In genomic region chr1:181102841-181103240, GRCh38 we compare ENCODE assay signal across 18 cellular contexts. TPM values are rescaled to one million over a fixed set of nuclear protein-coding genes. Genes with fewer than 3 reads are reported as not detected.
A peak's percentile ranks its signal among the peaks of the same experiment; 100 is the strongest.
DNase-seq lines count a peak whose midpoint lies in the region; ATAC-seq and TF ChIP-seq lines count a peak whose summit lies in the region.
"Had no signal": no experiment of that assay in that cellular context is flagged by ENCODE, and none has a peak within 500 bp of the region (broad histone marks: within the 10 kb centered on the region; RNA-seq: fewer than 3 reads in every experiment).

No MANE protein-coding gene starts in this region.

- H3K36me3 ChIP-seq in A673 (ENCODE audit: insufficient read depth, low read length, poor library complexity, severe bottlenecking) (no peaks in the 10 kb centered on the region), esophagus squamous epithelium (no peaks in the 10 kb centered on the region), lower lobe of right lung (no peaks in the 10 kb centered on the region)
- no peaks in the 10 kb centered on the region for H3K36me3 ChIP-seq in CD8-positive, alpha-beta memory T cell (ENCODE audit: insufficient read depth, low read length)

- H3K4me1 Mint-ChIP-seq in CD8-positive, alpha-beta memory T cell: peaks cover 37 to 63% (median 57%) of the 10 kb centered on the region in 3 donors
- H3K4me1 Mint-ChIP-seq in T-helper 17 cell: peaks cover 56% of the 10 kb centered on the region
- peaks cover 83% of the 10 kb centered on the region for H3K4me1 Mint-ChIP-seq in mesothelial cell of epicardium

- DNase-seq in A673 (ENCODE audit: low spot score) (no peak), T-helper 17 cell (no peak), mesothelial cell of epicardium (ENCODE audit: low spot score in 2 of 2, unreplicated experiment in 2 of 2) (no peak), esophagus squamous epithelium (lab: John Stamatoyannopoulos, UW) (no peak), lower lobe of right lung (no peak)
- DNase-seq in CD8-positive, alpha-beta memory T cell: no peak
- DNase-seq in activated CD4-positive, CD25-positive, alpha-beta regulatory T cell (lab: John Stamatoyannopoulos, UW): no peak
- DNase-seq: activated CD4-positive, alpha-beta T cell treated with anti-CD3 and anti-CD28 coated beads for 4 hours; activated T-cell treated with anti-CD3 and anti-CD28 coated beads for 4 hours; effector CD4-positive, alpha-beta T cell; MM.1S; NCI-H187; NCI-H524; RPMI8226; T-helper 2 cell had no signal

- H3K27me3 Mint-ChIP-seq in CD8-positive, alpha-beta memory T cell: peaks cover 0 to 4% of the 10 kb centered on the region in 2 donors
- H3K27me3 Mint-ChIP-seq in T-helper 17 cell: no peaks in the 10 kb centered on the region
- no peaks in the 10 kb centered on the region for H3K27me3 Mint-ChIP-seq in mesothelial cell of epicardium (ENCODE audit: low read depth)
- H3K27me3 Mint-ChIP-seq: activated naive CD8-positive, alpha-beta T cell; B cell had no signal

- H3K9me3 ChIP-seq in A673 (ENCODE audit: low read depth, low read length, poor library complexity, severe bottlenecking) (no peaks in the 10 kb centered on the region), T-helper 17 cell (ENCODE audit: control insufficient read depth, low read length, poor library complexity, severe bottlenecking) (no peaks in the 10 kb centered on the region), esophagus squamous epithelium (no peaks in the 10 kb centered on the region), lower lobe of right lung (no peaks in the 10 kb centered on the region)
- no peaks in the 10 kb centered on the region for H3K9me3 ChIP-seq in CD8-positive, alpha-beta memory T cell (ENCODE audit: low read length)

- ATAC-seq in T-helper 17 cell (no peak), lower lobe of right lung (no peak)
- ATAC-seq: left lobe of liver had no signal

- TF ChIP-seq POLR2A in esophagus squamous epithelium (IDR thresholded peaks at IDR 0.05): no peak

- H3K9me3 Mint-ChIP-seq in CD8-positive, alpha-beta memory T cell: no peaks in the 10 kb centered on the region
- H3K9me3 Mint-ChIP-seq in mesothelial cell of epicardium: no peaks in the 10 kb centered on the region

- POLR2A ChIA-PET in A673 (lab: Charles Lee; ENCODE audit: low non-redundant PET): no interaction called here
- POLR2A ChIA-PET in CD8-positive, alpha-beta memory T cell (lab: Charles Lee): interaction anchor here (5.4 kb wide), 1 partner anchor 13 kb away, joined by 111 read pairs; the partner anchor contains the start of gene IER5

- H3K27me3 ChIP-seq in A673 (replicated peaks; ENCODE audit: insufficient read depth, low read depth, low read length, poor library complexity): no peaks in the 10 kb centered on the region
- no peaks in the 10 kb centered on the region for H3K27me3 ChIP-seq in CD8-positive, alpha-beta memory T cell (ENCODE audit: insufficient read depth, low read length, poor library complexity, severe bottlenecking)
- no peaks in the 10 kb centered on the region for H3K27me3 ChIP-seq in esophagus squamous epithelium
- no peaks in the 10 kb centered on the region for H3K27me3 ChIP-seq in lower lobe of right lung (ENCODE audit: low read depth)

- CTCF ChIA-PET in A673 (lab: Charles Lee): no interaction called here
- CTCF ChIA-PET in CD8-positive, alpha-beta memory T cell (lab: Charles Lee): interaction anchor here (1.0 to 3.2 kb wide), 3 partner anchors 12 to 39 kb away, joined by 4 to 20 read pairs (median 11); no protein-coding TSS in a partner anchor

- H3K4me1 ChIP-seq in A673 (ENCODE audit: insufficient read depth, low read length, poor library complexity, severe bottlenecking) (peaks cover 80% of the 10 kb centered on the region), esophagus squamous epithelium (peaks cover 34 to 95% (median 42%) of the 10 kb centered on the region in 3 donors), lower lobe of right lung (peaks cover 67% of the 10 kb centered on the region)
- H3K4me1 ChIP-seq in CD8-positive, alpha-beta memory T cell (ENCODE audit: insufficient read depth, low read length): peaks cover 50% of the 10 kb centered on the region

- H3K4me3 Mint-ChIP-seq in CD8-positive, alpha-beta memory T cell: peak overlapping the region in 2 of 7 donors; percentile 3 to 80
- H3K4me3 Mint-ChIP-seq in T-helper 17 cell (no peak overlapping the region), mesothelial cell of epicardium (no peak overlapping the region)
- H3K4me3 Mint-ChIP-seq: activated naive CD8-positive, alpha-beta T cell; B cell had no signal

- BruUV-seq in A673 (replicated peaks; lab: Mats Ljungman, UMichigan): no TSS peak

- intact Hi-C loops in A673 (cut with micrococcal nuclease; ENCODE audit: unreplicated experiment): no loop called here
- intact Hi-C loops in esophagus squamous epithelium (cut with DNase I): no loop called here
- intact Hi-C loops in lower lobe of right lung (cut with DNase I): no loop called here

- peak overlapping the region in 7 of 8 donors; percentile 15 to 96 (median 77) for H3K27ac Mint-ChIP-seq in CD8-positive, alpha-beta memory T cell
- H3K27ac Mint-ChIP-seq in T-helper 17 cell (peak overlapping the region; percentile 95), mesothelial cell of epicardium (peak overlapping the region; percentile 96)
- H3K27ac Mint-ChIP-seq: B cell had no signal

- peaks cover 0 to 5% (median 0%) of the 10 kb centered on the region in 3 donors for H3K36me3 Mint-ChIP-seq in CD8-positive, alpha-beta memory T cell
- H3K36me3 Mint-ChIP-seq in T-helper 17 cell (ENCODE audit: low read depth) (no peaks in the 10 kb centered on the region), mesothelial cell of epicardium (no peaks in the 10 kb centered on the region)
- H3K36me3 Mint-ChIP-seq: activated naive CD8-positive, alpha-beta T cell had no signal

- peak overlapping the region; percentile 93 for H3K27ac ChIP-seq in A673 (ENCODE audit: low read depth, low read length, poor library complexity, severe bottlenecking)
- no peak overlapping the region for H3K27ac ChIP-seq in CD8-positive, alpha-beta memory T cell (ENCODE audit: low read depth, low read length)
- peak overlapping the region in 1 of 4 donors; percentile 6 for H3K27ac ChIP-seq in esophagus squamous epithelium
- H3K27ac ChIP-seq in lower lobe of right lung: no peak overlapping the region

- H3K4me3 ChIP-seq in A673 (ENCODE audit: low read depth, low read length, poor library complexity, severe bottlenecking) (no peak overlapping the region), esophagus squamous epithelium (no peak overlapping the region), lower lobe of right lung (no peak overlapping the region)
- H3K4me3 ChIP-seq in CD8-positive, alpha-beta memory T cell (ENCODE audit: low read length): no peak overlapping the region

- TF ChIP-seq CTCF in A673 (conservative IDR thresholded peaks at IDR 0.05; ENCODE audit: low read depth, low read length) (no peak), mesothelial cell of epicardium (IDR thresholded peaks at IDR 0.05; ENCODE audit: unreplicated experiment) (no peak), esophagus squamous epithelium (IDR thresholded peaks at IDR 0.05) (no peak), lower lobe of right lung (IDR thresholded peaks at IDR 0.05) (no peak)

RNA-seq across cellular contexts. Expression of gene IER5, which starts 14.3 kb away (rescaled TPM):
- total RNA-seq in A673 (2021): 25.5 and 28.2 TPM in 2 replicates
- total RNA-seq in CD8-positive, alpha-beta memory T cell: 10 to 100 TPM; 52.3 to 57.2 TPM
- polyA plus RNA-seq in CD8-positive, alpha-beta memory T cell: 29.0 TPM
- 100 to 1,000 TPM; 123 to 145 TPM for total RNA-seq in T-helper 17 cell
- total RNA-seq in mesothelial cell of epicardium: 12.9 to 14.1 TPM (median 13.4 TPM) in 3 replicates
- total RNA-seq in esophagus squamous epithelium: 10 to 100 TPM; 21.6 to 40.6 (median 26.5) TPM
- 33.2 TPM for total RNA-seq in lower lobe of right lung
